25 cellular contexts compared by ENCODE assay signal in genomic region chr6:6897140-6897539, GRCh38.
"Had no signal": no experiment of that assay in that cellular context is flagged by ENCODE, and none has a peak within 500 bp of the region (broad histone marks: within the 10 kb centered on the region; RNA-seq: fewer than 3 reads in every experiment).

No MANE protein-coding gene starts in this region.

- H3K4me1 ChIP-seq: parathyroid adenoma, right lobe of liver, stomach, tibial nerve had no signal

- H3K27ac ChIP-seq: dorsolateral prefrontal cortex, left lung, neutrophil, parathyroid adenoma, right lobe of liver, stomach, thoracic aorta, tibial nerve, upper lobe of left lung had no signal

- H3K36me3 ChIP-seq: left lung, neutrophil, right lobe of liver, stomach, thoracic aorta, tibial nerve, upper lobe of left lung had no signal

- H3K4me2 ChIP-seq: smooth muscle cell had no signal

- H3K4me1 Mint-ChIP-seq: neural crest cell; stimulated activated effector memory CD8-positive, alpha-beta T cell treated with anti-CD3 and anti-CD28 coated beads, Interleukin-12 subunit alpha, Interleukin-12 subunit beta, amount 100 ng/mL, for 72 hours had no signal

- H3K36me3 Mint-ChIP-seq: naive thymus-derived CD8-positive, alpha-beta T cell; stimulated activated effector memory CD8-positive, alpha-beta T cell treated with anti-CD3 and anti-CD28 coated beads, Interleukin-12 subunit alpha, Interleukin-12 subunit beta, amount 100 ng/mL, for 72 hours had no signal

- DNase-seq: dorsolateral prefrontal cortex; effector CD4-positive, alpha-beta T cell; head of caudate nucleus; kidney; left lung; mesenchymal stem cell; midbrain; naive thymus-derived CD8-positive, alpha-beta T cell; right lobe of liver; stimulated activated CD4-positive, alpha-beta T cell treated with anti-CD3 and anti-CD28 coated beads, Interleukin-2, amount 100 ng/mL, for 24 hours; stimulated activated CD4-positive, alpha-beta T cell treated with anti-CD3 and anti-CD28 coated beads, Interleukin-4, amount 100 ng/mL, for 24 hours; stimulated activated naive CD4-positive, alpha-beta T cell treated with Interleukin-2 at 50 U/mL for 16 hours; stomach; upper lobe of left lung had no signal

- ATAC-seq: left lung; naive thymus-derived CD8-positive, alpha-beta T cell; right lobe of liver; stimulated activated effector memory CD8-positive, alpha-beta T cell treated with anti-CD3 and anti-CD28 coated beads, Interleukin-12 subunit alpha, Interleukin-12 subunit beta, amount 100 ng/mL, for 72 hours had no signal

- FAIRE-seq: colon, frontal cortex, kidney, urothelium cell line had no signal

- H2AFZ ChIP-seq: parathyroid adenoma had no signal

- H3K27me3 ChIP-seq: left lung, neutrophil, right lobe of liver, stomach, tibial nerve, upper lobe of left lung had no signal

- H3K79me2 ChIP-seq: parathyroid adenoma had no signal

- H3K9me3 ChIP-seq: left lung, neutrophil, right lobe of liver, stomach, thoracic aorta, tibial nerve, upper lobe of left lung had no signal

- H3K27ac Mint-ChIP-seq: naive thymus-derived CD8-positive, alpha-beta T cell; progenitor cell of endocrine pancreas; stimulated activated effector memory CD8-positive, alpha-beta T cell treated with anti-CD3 and anti-CD28 coated beads, Interleukin-12 subunit alpha, Interleukin-12 subunit beta, amount 100 ng/mL, for 72 hours had no signal

- H3K9me3 Mint-ChIP-seq: naive thymus-derived CD8-positive, alpha-beta T cell; stimulated activated effector memory CD8-positive, alpha-beta T cell treated with anti-CD3 and anti-CD28 coated beads, Interleukin-12 subunit alpha, Interleukin-12 subunit beta, amount 100 ng/mL, for 72 hours had no signal

- H3K9ac ChIP-seq: parathyroid adenoma had no signal

- H3K4me3 Mint-ChIP-seq: naive thymus-derived CD8-positive, alpha-beta T cell; neural crest cell; stimulated activated effector memory CD8-positive, alpha-beta T cell treated with anti-CD3 and anti-CD28 coated beads, Interleukin-12 subunit alpha, Interleukin-12 subunit beta, amount 100 ng/mL, for 72 hours had no signal

- H3K4me3 ChIP-seq: dorsolateral prefrontal cortex, left lung, right lobe of liver, smooth muscle cell, stomach, thoracic aorta, tibial nerve, upper lobe of left lung had no signal
